8 cellular contexts compared by ENCODE assay signal in genomic region chr15:74433592-74434259, GRCh38. TPM values are rescaled to one million over a fixed set of nuclear protein-coding genes. Genes with fewer than 3 reads are reported as not detected.
DNase-seq lines count a peak whose midpoint lies in the region; ATAC-seq and TF ChIP-seq lines count a peak whose summit lies in the region.

TSS of gene SEMA7A (minus strand) at chr15:74433958. CDS start at chr15:74433918, 40 bp downstream.

- H3K27ac ChIP-seq in prostate gland: peak within 1 kb of the TSS in 1 of 2 donors; percentile 47
- peak within 1 kb of the TSS; percentile 18 for H3K27ac ChIP-seq in urinary bladder (ENCODE audit: low read depth)

- DNase-seq in ELR (ENCODE audit: low read depth) (peak; percentile 86), M059J (ENCODE audit: low read depth) (peak; percentile 76), amniotic epithelial cell (ENCODE audit: low read depth) (peak; percentile 42), left ventricle myocardium superior (peak; percentile 89), prostate gland (ENCODE audit: low spot score) (peak; percentile 62)

- H3K36me3 ChIP-seq in prostate gland (no peaks in the 10 kb centered on the region), urinary bladder (ENCODE audit: insufficient read depth) (no peaks in the 10 kb centered on the region)

- H3K4me1 ChIP-seq in prostate gland (replicated peaks) (peaks cover 7% of the 10 kb centered on the region), urinary bladder (ENCODE audit: insufficient read depth) (no peaks in the 10 kb centered on the region)

- 4% methylated on average over 41 of the region's 75 CpGs for WGBS in prostate gland
- under 1% methylated on average over 75 of the region's 75 CpGs for WGBS in urinary bladder

- intact Hi-C loops in T-helper 1 cell treated with Interleukin-12 subunit alpha and Interleukin-12 subunit beta and Interleukin-4 antibody, amounts not matched to agents 30 ng/mL and 1 ng/mL, for 36 hours (cut with micrococcal nuclease): loop anchor here (1.0 to 10.0 kb wide), 4 partner anchors 28 to 351 kb away; partner anchors contain the start of genes CSK and UBL7
- intact Hi-C loops in left ventricle myocardium superior (cut with micrococcal nuclease) (no loop called here), prostate gland (cut with DNase I) (no loop called here)

- TF ChIP-seq CTCF in prostate gland (IDR thresholded peaks at IDR 0.05): peak in 1 of 4 experiments; percentile 5

- peak; percentile 62 for ATAC-seq in GM21737 (IDR thresholded peaks at IDR 0.05; ENCODE audit: unreplicated experiment)
- peak; percentile 94 for ATAC-seq in left ventricle myocardium superior

- H3K9me3 ChIP-seq in prostate gland: no peaks in the 10 kb centered on the region

- peaks cover 4% of the 10 kb centered on the region for H3K27me3 ChIP-seq in prostate gland (replicated peaks; ENCODE audit: insufficient read depth)

- H3K4me3 ChIP-seq in prostate gland (peak within 1 kb of the TSS; percentile 46 to 54), urinary bladder (ENCODE audit: low read depth, low read length) (peak within 1 kb of the TSS; percentile 72)

- TF ChIP-seq POLR2A in prostate gland (IDR thresholded peaks at IDR 0.05): peak; percentile 74

RNA-seq across cellular contexts. Expression of gene SEMA7A, which starts in this region (rescaled TPM):
- 21.4 and 37.5 TPM in 2 replicates for total RNA-seq in M059J (2014; rRNA removed; shearing (Covaris generic))
- 27.7 and 30.5 TPM in 2 replicates for total RNA-seq in T-helper 1 cell treated with Interleukin-12 subunit alpha and Interleukin-12 subunit beta and Interleukin-4 antibody, amounts not matched to agents 30 ng/mL and 1 ng/mL, for 36 hours
- total RNA-seq in left ventricle myocardium superior (1.3 TPM), prostate gland (100 to 1,000 TPM in 1 of 2 donors, 1 to 10 TPM in 1; 1.3 to 171 TPM), urinary bladder (5.3 TPM)
- polyA plus RNA-seq in urinary bladder: 5.1 TPM
